In genomic region chr13:57631607-57632275, GRCh38 we compare ENCODE assay signal across 8 cellular contexts. TPM values are rescaled to one million over a fixed set of nuclear protein-coding genes. Genes with fewer than 3 reads are reported as not detected.
DNase-seq lines count a peak whose midpoint lies in the region; ATAC-seq lines count a peak whose summit lies in the region.

Gene PCDH17, plus strand, starts transcription at chr13:57631744. Its CDS starts 803 bp downstream, at chr13:57632547.

- ATAC-seq in HG03159 (IDR thresholded peaks at IDR 0.05; ENCODE audit: unreplicated experiment): no peak

- peak within 1 kb of the TSS; percentile 54 for H3K4me3 ChIP-seq in skeletal muscle satellite cell (ENCODE audit: low read length)

- H3K36me3 Mint-ChIP-seq in immature natural killer cell: peaks cover 0 to 6% (median 0%) of the 10 kb centered on the region in 3 donors

- H3K9me3 ChIP-seq in skeletal muscle satellite cell (replicated peaks; ENCODE audit: low read length): peaks cover 6% of the 10 kb centered on the region

- H3K4me2 ChIP-seq in skeletal muscle satellite cell (ENCODE audit: low read length): peak within 1 kb of the TSS; percentile 81

- peaks cover 15 to 42% (median 36%) of the 10 kb centered on the region in 6 donors for H3K9me3 Mint-ChIP-seq in immature natural killer cell

- DNase-seq in DMS153 treated with DMSO at 0.1 percent for 48 hours (lab: John Stamatoyannopoulos, UW; ENCODE audit: unreplicated experiment) (peak; percentile 65), NCI-H524 (lab: John Stamatoyannopoulos, UW) (peak; percentile 11 to 52), immature natural killer cell (no peak), T-helper 9 cell (no peak), SKM-1 (lab: John Stamatoyannopoulos, UW; ENCODE audit: unreplicated experiment) (no peak)
- DNase-seq in central memory CD4-positive, alpha-beta T cell: peak; percentile 23

- no peak within 1 kb of the TSS for H3K9ac ChIP-seq in skeletal muscle satellite cell (ENCODE audit: low read depth, low read length)

- peak within 1 kb of the TSS; percentile 62 to 82 (median 76) for H3K4me3 Mint-ChIP-seq in immature natural killer cell

- H3K27ac Mint-ChIP-seq in immature natural killer cell: peak within 1 kb of the TSS in 1 of 6 donors; percentile 12

- peaks cover 10 to 30% of the 10 kb centered on the region in 2 donors for H3K4me1 Mint-ChIP-seq in immature natural killer cell

- H3K27me3 ChIP-seq in skeletal muscle satellite cell (ENCODE audit: control insufficient read depth, insufficient read depth, low read length): peaks cover 50% of the 10 kb centered on the region

- H3K36me3 ChIP-seq in skeletal muscle satellite cell (ENCODE audit: insufficient read depth, low read length): no peaks in the 10 kb centered on the region

- H3K4me1 ChIP-seq in skeletal muscle satellite cell (ENCODE audit: control insufficient read depth, insufficient read depth, low read length): no peaks in the 10 kb centered on the region

- H3K27me3 Mint-ChIP-seq in immature natural killer cell (ENCODE audit: low read depth in 3 of 3): peaks cover 10 to 28% (median 24%) of the 10 kb centered on the region in 3 donors

RNA-seq across cellular contexts. Expression of gene PCDH17, which starts in this region (rescaled TPM):
- polyA plus RNA-seq in immature natural killer cell: not detected
- total RNA-seq in skeletal muscle satellite cell (2012; rRNA removed): under 0.01 TPM in 1 of 2 replicates, not detected in the other

Comparison
In these comparisons a context has a peak if more than half of its experiments do, and no peak if none do; other contexts are left out.
1. DNase-seq: peak in DMS153 treated with DMSO at 0.1 percent for 48 hours (single experiment), NCI-H524 (2 of 2) and central memory CD4-positive, alpha-beta T cell (single experiment); none in immature natural killer cell (0 of 3), T-helper 9 cell (single experiment) and SKM-1 (single experiment).